9 cellular contexts compared by ENCODE assay signal in genomic region chr17:74750039-74750326, GRCh38. TPM values are rescaled to one million over a fixed set of nuclear protein-coding genes. Genes with fewer than 3 reads are reported as not detected.
DNase-seq lines count a peak whose midpoint lies in the region; ATAC-seq, FAIRE-seq and TF ChIP-seq lines count a peak whose summit lies in the region.
"Had no signal": no experiment of that assay in that cellular context is flagged by ENCODE, and none has a peak within 500 bp of the region (broad histone marks: within the 10 kb centered on the region; RNA-seq: fewer than 3 reads in every experiment).

No MANE protein-coding gene starts in this region.

- no peak for DNase-seq in activated T-cell treated with anti-CD3 and anti-CD28 coated beads, Interleukin-2, amount 50 U/mL, for 24 hours
- DNase-seq in activated T-cell treated with anti-CD3 and anti-CD28 coated beads, Interleukin-2, amount 50 U/mL, for 1 hour: no peak
- DNase-seq in ascending aorta (ENCODE audit: low spot score in 2 of 2): no peak
- peak in 1 of 2 donors; percentile 53 for DNase-seq in left lung
- DNase-seq in testis: no peak
- DNase-seq in C1 segment of cervical spinal cord (lab: John Stamatoyannopoulos, UW): no peak
- DNase-seq in Kasumi-1 (lab: John Stamatoyannopoulos, UW): no peak
- no peak for DNase-seq in frontal cortex (ENCODE audit: low spot score in 2 of 2)

- 21 to 30% methylated on average over 6 of the region's 6 CpGs for WGBS in testis, 2 donors

- peaks cover 52% of the 10 kb centered on the region for H3K36me3 Mint-ChIP-seq in activated T-cell treated with anti-CD3 and anti-CD28 coated beads, Interleukin-2, amount 50 U/mL, for 24 hours (ENCODE audit: low read depth)

- peak overlapping the region; percentile 93 for H3K27ac Mint-ChIP-seq in activated T-cell treated with anti-CD3 and anti-CD28 coated beads, Interleukin-2, amount 50 U/mL, for 24 hours

- no peaks in the 10 kb centered on the region for H3K9me3 Mint-ChIP-seq in activated T-cell treated with anti-CD3 and anti-CD28 coated beads, Interleukin-2, amount 50 U/mL, for 24 hours

- intact Hi-C loops in ascending aorta (cut with DNase I): no loop called here
- intact Hi-C loops in left lung (cut with DNase I): no loop called here
- intact Hi-C loops in testis (cut with DNase I; ENCODE audit: low total_unique reads): no loop called here

- H3K36me3 ChIP-seq in ascending aorta (no peaks in the 10 kb centered on the region), left lung (no peaks in the 10 kb centered on the region), testis (ENCODE audit: low read depth, missing control alignments) (no peaks in the 10 kb centered on the region)

- no peak for TF ChIP-seq POLR2A in testis (IDR thresholded peaks at IDR 0.05)

- H3K27ac ChIP-seq in ascending aorta (peak overlapping the region; percentile 83 to 85), left lung (peak overlapping the region in 1 of 2 donors; percentile 88), testis (peak overlapping the region; percentile 60 to 79)

- TF ChIP-seq CTCF in ascending aorta (IDR thresholded peaks at IDR 0.05) (no peak), left lung (IDR thresholded peaks at IDR 0.05) (no peak), testis (IDR thresholded peaks at IDR 0.05) (no peak)

- ATAC-seq in left lung: no peak

- peaks cover 4 to 12% of the 10 kb centered on the region in 2 donors for H3K4me1 ChIP-seq in ascending aorta
- peaks cover 18 to 79% of the 10 kb centered on the region in 2 donors for H3K4me1 ChIP-seq in left lung
- H3K4me1 ChIP-seq in testis: peaks cover 38% of the 10 kb centered on the region

- H3K4me1 Mint-ChIP-seq in activated T-cell treated with anti-CD3 and anti-CD28 coated beads, Interleukin-2, amount 50 U/mL, for 24 hours (ENCODE audit: low read depth): peaks cover 61% of the 10 kb centered on the region

- H3K27me3 ChIP-seq in ascending aorta: no peaks in the 10 kb centered on the region
- H3K27me3 ChIP-seq in left lung: no peaks in the 10 kb centered on the region
- H3K27me3 ChIP-seq in testis: no peaks in the 10 kb centered on the region

- H3K27me3 Mint-ChIP-seq in activated T-cell treated with anti-CD3 and anti-CD28 coated beads, Interleukin-2, amount 50 U/mL, for 24 hours: no peaks in the 10 kb centered on the region

- FAIRE-seq in frontal cortex (lab: Jason Lieb, UNC): no peak
- FAIRE-seq: D721Med had no signal

- H3K4me3 ChIP-seq in ascending aorta: peak overlapping the region; percentile 92 to 99
- peak overlapping the region; percentile 80 to 88 for H3K4me3 ChIP-seq in left lung
- H3K4me3 ChIP-seq in testis: peak overlapping the region; percentile 87 to 91

- no peaks in the 10 kb centered on the region for H3K9me3 ChIP-seq in ascending aorta
- H3K9me3 ChIP-seq in left lung: no peaks in the 10 kb centered on the region
- H3K9me3 ChIP-seq in testis: no peaks in the 10 kb centered on the region

- H3K4me3 Mint-ChIP-seq in activated T-cell treated with anti-CD3 and anti-CD28 coated beads, Interleukin-2, amount 50 U/mL, for 24 hours: peak overlapping the region; percentile 92

RNA-seq across cellular contexts. Expression of gene NHERF1, which starts 1.6 kb away (rescaled TPM):
- total RNA-seq in ascending aorta: 81.8 TPM
- 10 to 100 TPM; 25.5 to 37.5 TPM for total RNA-seq in left lung
- 10 to 100 TPM; 26.9 to 28.6 TPM for total RNA-seq in testis
- polyA plus RNA-seq in testis (ENCODE audit: insufficient read depth, low read depth, low replicate concordance): 69.2 TPM
- 4.1 TPM for total RNA-seq in frontal cortex

RNA-seq across cellular contexts. Expression of gene RAB37, which starts 12.9 kb away (rescaled TPM):
- total RNA-seq in ascending aorta (0.32 TPM), left lung (1 to 10 TPM; 3.2 to 4.8 TPM), testis (under 1 TPM; 0.81 to 0.94 TPM), frontal cortex (0.82 TPM)
- polyA plus RNA-seq in testis (ENCODE audit: insufficient read depth, low read depth, low replicate concordance): 1.9 TPM

RNA-seq across cellular contexts. Expression of gene NAT9, which starts 26.2 kb away (rescaled TPM):
- total RNA-seq in ascending aorta (13.3 TPM), left lung (10 to 100 TPM; 42.8 to 45.8 TPM), testis (10 to 100 TPM; 45.6 to 51.3 TPM), frontal cortex (13.9 TPM)
- 43.8 TPM for polyA plus RNA-seq in testis (ENCODE audit: insufficient read depth, low read depth, low replicate concordance)

RNA-seq across cellular contexts. Expression of gene CD300LF, which starts 37.3 kb away (rescaled TPM):
- total RNA-seq in ascending aorta (not detected), left lung (10 to 100 TPM; 18.7 to 26.7 TPM), testis (1 to 10 TPM in 1 of 2 donors, under 1 TPM in 1; 0.43 to 1.1 TPM), frontal cortex (0.41 TPM)
- 0.79 TPM for polyA plus RNA-seq in testis (ENCODE audit: insufficient read depth, low read depth, low replicate concordance)
